In the genomic region with DNA sequence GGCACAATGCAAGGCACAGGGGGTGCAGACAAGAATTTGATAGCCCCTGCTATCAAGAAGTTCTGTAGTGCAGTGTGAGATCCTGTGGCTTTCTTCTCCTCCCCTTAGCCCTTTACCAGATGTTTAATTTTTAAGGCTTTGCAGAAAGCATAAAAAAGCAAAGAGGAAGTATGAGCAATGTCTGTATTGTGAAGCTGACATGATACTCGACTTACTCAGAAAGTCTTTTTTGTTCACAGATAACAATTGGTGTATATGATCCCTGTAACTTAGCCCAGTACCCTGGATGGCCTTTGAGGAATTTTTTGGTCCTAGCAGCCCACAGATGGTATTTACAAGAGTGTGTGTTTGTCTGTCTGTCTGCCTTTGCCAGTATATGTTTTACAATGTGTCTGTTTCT, we compare ENCODE assay signal across 1 cellular context.
TF ChIP-seq lines count a peak whose summit lies in the region.

No MANE protein-coding gene starts in this region.

TF ChIP-seq in IMR-90, 13 proteins besides CTCF, POLR2A, EP300 and RAD21 (continued from another document):
- TF ChIP-seq, protein P1, sequence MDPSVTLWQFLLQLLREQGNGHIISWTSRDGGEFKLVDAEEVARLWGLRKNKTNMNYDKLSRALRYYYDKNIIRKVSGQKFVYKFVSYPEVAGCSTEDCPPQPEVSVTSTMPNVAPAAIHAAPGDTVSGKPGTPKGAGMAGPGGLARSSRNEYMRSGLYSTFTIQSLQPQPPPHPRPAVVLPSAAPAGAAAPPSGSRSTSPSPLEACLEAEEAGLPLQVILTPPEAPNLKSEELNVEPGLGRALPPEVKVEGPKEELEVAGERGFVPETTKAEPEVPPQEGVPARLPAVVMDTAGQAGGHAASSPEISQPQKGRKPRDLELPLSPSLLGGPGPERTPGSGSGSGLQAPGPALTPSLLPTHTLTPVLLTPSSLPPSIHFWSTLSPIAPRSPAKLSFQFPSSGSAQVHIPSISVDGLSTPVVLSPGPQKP (IDR thresholded peaks at IDR 0.05; ENCODE audit: borderline replicate concordance, low read depth, low read length), result no peak
- TF ChIP-seq, protein P2, sequence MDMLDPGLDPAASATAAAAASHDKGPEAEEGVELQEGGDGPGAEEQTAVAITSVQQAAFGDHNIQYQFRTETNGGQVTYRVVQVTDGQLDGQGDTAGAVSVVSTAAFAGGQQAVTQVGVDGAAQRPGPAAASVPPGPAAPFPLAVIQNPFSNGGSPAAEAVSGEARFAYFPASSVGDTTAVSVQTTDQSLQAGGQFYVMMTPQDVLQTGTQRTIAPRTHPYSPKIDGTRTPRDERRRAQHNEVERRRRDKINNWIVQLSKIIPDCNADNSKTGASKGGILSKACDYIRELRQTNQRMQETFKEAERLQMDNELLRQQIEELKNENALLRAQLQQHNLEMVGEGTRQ (IDR thresholded peaks at IDR 0.05; ENCODE audit: low read depth, low read length), result no peak
- TF ChIP-seq RFX5 (IDR thresholded peaks at IDR 0.05; ENCODE audit: low read depth, low read length) (no peak), BHLHE40 (IDR thresholded peaks at IDR 0.05; ENCODE audit: low read depth, low read length) (no peak), MXI1 (IDR thresholded peaks at IDR 0.05; ENCODE audit: borderline replicate concordance, low read depth, low read length) (no peak), FOS (IDR thresholded peaks at IDR 0.05; ENCODE audit: low read depth, low read length) (no peak), RCOR1 (IDR thresholded peaks at IDR 0.05; ENCODE audit: insufficient replicate concordance, low read length) (no peak), NFE2L2 (IDR thresholded peaks at IDR 0.05; ENCODE audit: low read depth, low read length) (no peak), SMC3 (IDR thresholded peaks at IDR 0.05; ENCODE audit: low read depth, low read length) (no peak), MAFK (IDR thresholded peaks at IDR 0.05; ENCODE audit: low read depth, low read length) (no peak)
